In genomic region chr1:183023146-183023600, GRCh38 we compare ENCODE assay signal across 8 cellular contexts. TPM values are rescaled to one million over a fixed set of nuclear protein-coding genes. Genes with fewer than 3 reads are reported as not detected.
DNase-seq lines count a peak whose midpoint lies in the region; ATAC-seq, FAIRE-seq and TF ChIP-seq lines count a peak whose summit lies in the region.

Gene LAMC1 (plus strand): TSS chr1:183023420. CDS start chr1:183023717, 297 bp downstream.

- BruUV-seq in PC-9 (replicated peaks; lab: Mats Ljungman, UMichigan) (no TSS peak), K562 (replicated peaks; lab: Mats Ljungman, UMichigan) (no TSS peak)

- no peaks in the 10 kb centered on the region for H3K9me1 ChIP-seq in K562 (ENCODE audit: control insufficient read depth, insufficient read depth, low read length)

- POLR2A ChIA-PET in PC-9 (lab: Charles Lee; ENCODE audit: unreplicated experiment), result no interaction called here
- POLR2A ChIA-PET in K562 (lab: Yijun Ruan, JAX), result no interaction called here

- peak within 1 kb of the TSS; percentile 32 to 64; a peak in 2 of 4 replicates for H3K9ac ChIP-seq in K562 (ENCODE audit: insufficient read depth in 1 of 2, low read depth in 2 of 2, low read length in 2 of 2)

- peak within 1 kb of the TSS; percentile 98 for H3K27ac ChIP-seq in PC-9
- H3K27ac ChIP-seq in K562 (ENCODE audit: extremely low read depth, low read depth, low read length), result no peak within 1 kb of the TSS

- H4K20me1 ChIP-seq in PC-9 (ENCODE audit: insufficient read depth), result peaks cover 4% of the 10 kb centered on the region; the same call in 1 of the 2 replicates
- no peaks in the 10 kb centered on the region for H4K20me1 ChIP-seq in K562 (replicated peaks; ENCODE audit: control insufficient read depth, insufficient read depth, low read length)

- H2AFZ ChIP-seq in PC-9, result peak within 1 kb of the TSS; percentile 86
- peak within 1 kb of the TSS; percentile 67 for H2AFZ ChIP-seq in K562 (ENCODE audit: low read depth, low read length)

- H3K4me2 ChIP-seq in PC-9, result peak within 1 kb of the TSS; percentile 95
- H3K4me2 ChIP-seq in K562 (ENCODE audit: insufficient read depth, low read length), result peak within 1 kb of the TSS; percentile 76

- peaks cover 34% of the 10 kb centered on the region for H3F3A ChIP-seq in PC-9 (ENCODE audit: insufficient read depth, low read depth)

- H3K9me3 ChIP-seq in PC-9 (ENCODE audit: insufficient read depth, low read depth) (no peaks in the 10 kb centered on the region), K562 (replicated peaks; ENCODE audit: control insufficient read depth, insufficient read depth, low read depth, low read length) (no peaks in the 10 kb centered on the region)

- TF ChIP-seq POLR2A in K562 (conservative IDR thresholded peaks at IDR 0.05), result no peak

- intact Hi-C loops in PC-9 (cut with micrococcal nuclease; ENCODE audit: unreplicated experiment), result loop anchor here (1.0 to 10.0 kb wide), 6 partner anchors 137 to 599 kb away; partner anchors contain the start of genes DHX9 and SMG7
- intact Hi-C loops in K562 (cut with micrococcal nuclease), result no loop called here

- no peaks in the 10 kb centered on the region for H3K9me2 ChIP-seq in PC-9 (ENCODE audit: insufficient read depth)

- H3K27me3 ChIP-seq in PC-9 (ENCODE audit: insufficient read depth, low read depth) (no peaks in the 10 kb centered on the region), K562 (ENCODE audit: control insufficient read depth in 2 of 2, insufficient read depth in 2 of 2, low read length in 2 of 2) (peaks cover 35 to 42% of the 10 kb centered on the region in 2 experiments)

- WGBS in K562 (ENCODE audit: insufficient coverage, low coverage, missing lambda C conversion rate), result 1% methylated on average over 29 of the region's 65 CpGs

- CTCF ChIA-PET in PC-9 (lab: Charles Lee) (no interaction called here), K562 (lab: Yijun Ruan, JAX; ENCODE audit: low intra/inter-chr PET ratio) (no interaction called here)

- DNase-seq in ELF-1 (ENCODE audit: low read depth, low spot score) (peak; percentile 94), HK-2 (ENCODE audit: unreplicated experiment) (peak; percentile 85), PC-9 (peak; percentile 60 to 88), K562 (ENCODE audit: extremely low read depth in 1 of 4, low spot score in 3 of 4) (peak; percentile 44 to 83 (median 72)), hepatic stellate cell (ENCODE audit: low spot score) (peak; percentile 79), pulmonary artery endothelial cell (ENCODE audit: low read depth, low spot score) (peak; percentile 52)
- no peak for DNase-seq in effector CD4-positive, alpha-beta T cell

- TF ChIP-seq CTCF in PC-9 (conservative IDR thresholded peaks at IDR 0.05) (no peak), K562 (IDR thresholded peaks at IDR 0.05 in 2 of 3, conservative IDR thresholded peaks at IDR 0.05 in 1 of 3; ENCODE audit: insufficient read depth in 2 of 3, low read depth in 1 of 3, low read length in 3 of 3) (no peak)

- no peak for TF ChIP-seq RAD21 in K562 (CRISPR knock-in tag; conservative IDR thresholded peaks at IDR 0.05 in 1 of 2, IDR thresholded peaks at IDR 0.05 in 1 of 2)

- peaks cover 61% of the 10 kb centered on the region for H3K4me1 ChIP-seq in PC-9 (replicated peaks; ENCODE audit: insufficient read depth)
- H3K4me1 ChIP-seq in K562 (replicated peaks in 1 of 2; ENCODE audit: control insufficient read depth in 2 of 2, insufficient read depth in 2 of 2, low read length in 2 of 2), result peaks cover 7 to 17% of the 10 kb centered on the region in 2 experiments; a peak in 4 of 5 replicates

- H3K36me3 ChIP-seq in PC-9 (ENCODE audit: low read depth) (no peaks in the 10 kb centered on the region), K562 (ENCODE audit: control insufficient read depth, insufficient read depth, low read length) (no peaks in the 10 kb centered on the region)

- ATAC-seq in GM21390 (IDR thresholded peaks at IDR 0.05; ENCODE audit: unreplicated experiment), result peak; percentile 24
- ATAC-seq in K562, result peak; percentile 79

- in situ Hi-C loops in K562 (cut with MboI), result no loop called here

- H3K4me3 ChIP-seq in PC-9 (peak within 1 kb of the TSS; percentile 82), K562 (peak within 1 kb of the TSS; percentile 25)

- no peak for TF ChIP-seq EP300 in K562 (IDR thresholded peaks at IDR 0.05; ENCODE audit: low read length)

- peaks cover 54% of the 10 kb centered on the region for H3K79me2 ChIP-seq in PC-9 (ENCODE audit: low read depth)
- no peaks in the 10 kb centered on the region for H3K79me2 ChIP-seq in K562 (ENCODE audit: control insufficient read depth, insufficient read depth, low read length)

- no peak for FAIRE-seq in K562 (lab: Jason Lieb, UNC)

TF ChIP-seq in K562, 482 proteins besides CTCF, POLR2A, EP300 and RAD21:
- TF ChIP-seq VEZF1 (CRISPR knock-in tag; IDR thresholded peaks at IDR 0.05) (peak; percentile 16; the same call in 1 of the 2 replicates), HDAC6 (IDR thresholded peaks at IDR 0.05; ENCODE audit: low read depth, low read length) (no peak)

RNA-seq across cellular contexts. Expression of gene LAMC1, which starts in this region (rescaled TPM):
- 95.5 and 121 TPM in 2 replicates for total RNA-seq in PC-9 (2021)
- 1.7 and 2.9 TPM in 2 replicates for total RNA-seq in K562 (2011; cell fraction: chromatin; rRNA removed; ENCODE audit: low replicate concordance)
- 2.1 and 2.7 TPM in 2 replicates for total RNA-seq in K562 (2011; cell fraction: nucleolus; rRNA removed)
- 0.84 and 2.1 TPM in 2 replicates for total RNA-seq in K562 (2011; cell fraction: nucleoplasm; rRNA removed)
- 0.36 and 0.53 TPM in 2 replicates for total RNA-seq in K562 (2014; rRNA removed)
- total RNA-seq in K562 (2014; rRNA removed; fragmentation: Illumina TruSeq; extraction: Trizol), result 0.07 and 0.13 TPM in 2 replicates
- 0.07 TPM in 1 of 2 replicates, not detected in the other for total RNA-seq in K562 (2015; rRNA removed; fragmentation: Illumina TruSeq; extraction: Trizol)
- 0.60 and 0.71 TPM in 2 replicates for total RNA-seq in K562 (2021)
- 0.13 and 0.16 TPM in 2 replicates for polyA plus RNA-seq in K562 (2011; rRNA removed)
- polyA plus RNA-seq in K562 (2011; cell fraction: cytosol; rRNA removed), result 0.15 and 0.16 TPM in 2 replicates
- polyA plus RNA-seq in K562 (2011; cell fraction: nucleus; rRNA removed), result 0.06 and 1.1 TPM in 2 replicates
- 0.07 and 0.08 TPM in 2 replicates for polyA plus RNA-seq in K562 (2012)
- polyA plus RNA-seq in K562 (2014; fragmentation: Illumina TruSeq; extraction: Trizol), result 0.07 and 0.24 TPM in 2 replicates
- not detected for polyA plus RNA-seq in K562 (2014; fragmentation: Nextera tagmentation; extraction: Ambion mirVana)
- polyA plus RNA-seq in K562 (2014; rRNA removed), result 0.21 TPM in 1 of 2 replicates, not detected in the other
- polyA minus RNA-seq in K562 (2011; rRNA and poly(A)+ RNA removed), result 0.24 and 1.2 TPM in 2 replicates
- polyA minus RNA-seq in K562 (2011; cell fraction: cytosol; rRNA and poly(A)+ RNA removed), result 1.3 and 1.6 TPM in 2 replicates
- polyA minus RNA-seq in K562 (2011; cell fraction: nucleus; rRNA and poly(A)+ RNA removed), result 0.54 and 0.78 TPM in 2 replicates
- total RNA-seq in pulmonary artery endothelial cell, result 390 and 428 TPM in 2 replicates

Comparison
In these comparisons a context has a peak if more than half of its experiments do, and no peak if none do; other contexts are left out.
1. RNA of gene LAMC1 (total RNA-seq): 390 to 428 TPM in pulmonary artery endothelial cell and 95.5 to 121 TPM in PC-9; 0.07 to 2.9 TPM in K562; every median in the first group is over 10 times any median in the second.